16 cellular contexts compared by ENCODE assay signal in genomic region chr3:14378415-14378814, GRCh38.
A peak's percentile ranks its signal among the peaks of the same experiment; 100 is the strongest.
DNase-seq lines count a peak whose midpoint lies in the region; ATAC-seq and TF ChIP-seq lines count a peak whose summit lies in the region.
"Had no signal": no experiment of that assay in that cellular context is flagged by ENCODE, and none has a peak within 500 bp of the region (broad histone marks: within the 10 kb centered on the region; RNA-seq: fewer than 3 reads in every experiment).

No MANE protein-coding gene starts in this region.

- peaks cover 65 to 96% of the 10 kb centered on the region in 2 experiments for H3K4me1 ChIP-seq in neutrophil (ENCODE audit: control insufficient read depth in 1 of 2, insufficient read depth in 1 of 2, low read depth in 1 of 2, low read length in 1 of 2)
- H3K4me1 ChIP-seq: foreskin keratinocyte had no signal

- H3K36me3 Mint-ChIP-seq in T-helper 2 cell treated with Interferon-gamma antibody and Interleukin-4, amounts not matched to agents 5 μg/mL and 100 μg/mL, for 36 hours (ENCODE audit: low read depth): peaks cover 1% of the 10 kb centered on the region
- H3K36me3 Mint-ChIP-seq: naive thymus-derived CD8-positive, alpha-beta T cell had no signal

- no peaks in the 10 kb centered on the region for H3K36me3 ChIP-seq in neutrophil

- H3K27ac Mint-ChIP-seq in T-helper 2 cell treated with Interferon-gamma antibody and Interleukin-4, amounts not matched to agents 5 μg/mL and 100 μg/mL, for 36 hours: peak overlapping the region; percentile 84
- H3K27ac Mint-ChIP-seq: activated naive CD8-positive, alpha-beta T cell treated with anti-CD3 and anti-CD28 coated beads, Interleukin-2, amount 50 U/mL, for 24 hours had no signal

- H3K4me1 Mint-ChIP-seq in T-helper 2 cell treated with Interferon-gamma antibody and Interleukin-4, amounts not matched to agents 5 μg/mL and 100 μg/mL, for 36 hours (ENCODE audit: low read depth): peaks cover 22% of the 10 kb centered on the region

- H3K4me3 Mint-ChIP-seq in T-helper 2 cell treated with Interferon-gamma antibody and Interleukin-4, amounts not matched to agents 5 μg/mL and 100 μg/mL, for 36 hours: no peak overlapping the region
- H3K4me3 Mint-ChIP-seq: activated naive CD8-positive, alpha-beta T cell treated with anti-CD3 and anti-CD28 coated beads, Interleukin-2, amount 50 U/mL, for 24 hours had no signal

- H3K9me3 ChIP-seq in neutrophil: no peaks in the 10 kb centered on the region

- H3K9me3 Mint-ChIP-seq in T-helper 2 cell treated with Interferon-gamma antibody and Interleukin-4, amounts not matched to agents 5 μg/mL and 100 μg/mL, for 36 hours: no peaks in the 10 kb centered on the region

- no peaks in the 10 kb centered on the region for H3K27me3 ChIP-seq in neutrophil

- H3K27ac ChIP-seq in angular gyrus (ENCODE audit: low read depth, low read length): peak overlapping the region; percentile 32
- H3K27ac ChIP-seq in neutrophil: peak overlapping the region; percentile 95
- H3K27ac ChIP-seq: 22Rv1, foreskin keratinocyte, VCaP had no signal

- DNase-seq in T-helper 2 cell treated with Interferon-gamma antibody and Interleukin-4, amounts not matched to agents 5 μg/mL and 100 μg/mL, for 36 hours (ENCODE audit: low spot score): no peak
- DNase-seq in T-helper 2 cell (no peak), putamen (ENCODE audit: low spot score) (no peak)
- DNase-seq: cerebellar nuclear complex, foreskin keratinocyte, NCI-H2029 treated with DMSO at 0.1 percent for 48 hours, NCI-H526 treated with DMSO at 0.1 percent for 48 hours had no signal

- peak overlapping the region; percentile 40 to 49 for H3K4me3 ChIP-seq in neutrophil (ENCODE audit: low read depth in 1 of 2, low read length in 1 of 2)

- ATAC-seq in HG03354 (IDR thresholded peaks at IDR 0.05; ENCODE audit: poor library complexity, severe bottlenecking, unreplicated experiment) (peak; percentile 20), GM21381 (IDR thresholded peaks at IDR 0.05; ENCODE audit: unreplicated experiment) (no peak), HG03196 (IDR thresholded peaks at IDR 0.05; ENCODE audit: unreplicated experiment) (no peak)
- ATAC-seq: foreskin keratinocyte had no signal

- H3K27me3 Mint-ChIP-seq in T-helper 2 cell treated with Interferon-gamma antibody and Interleukin-4, amounts not matched to agents 5 μg/mL and 100 μg/mL, for 36 hours (ENCODE audit: low read depth): peaks cover 7% of the 10 kb centered on the region
- H3K27me3 Mint-ChIP-seq: activated naive CD8-positive, alpha-beta T cell treated with anti-CD3 and anti-CD28 coated beads, Interleukin-2, amount 50 U/mL, for 24 hours had no signal

- TF ChIP-seq CTCF in neutrophil (IDR thresholded peaks at IDR 0.05): no peak
